ENCODE assay signal across 8 cellular contexts in genomic region chr17:81222906-81223757, GRCh38. TPM values are rescaled to one million over a fixed set of nuclear protein-coding genes. Genes with fewer than 3 reads are reported as not detected.
DNase-seq lines count a peak whose midpoint lies in the region; ATAC-seq, FAIRE-seq and TF ChIP-seq lines count a peak whose summit lies in the region.

CEP131 (minus strand) TSS chr17:81222965; CDS start chr17:81220056, 2,909 bp downstream.

- no peak for FAIRE-seq in keratinocyte (lab: Jason Lieb, UNC)

- H3K79me2 ChIP-seq in keratinocyte (ENCODE audit: control insufficient read depth, insufficient read depth, low read length): no peaks in the 10 kb centered on the region

- no peak for TF ChIP-seq CTCF in keratinocyte (optimal IDR thresholded peaks at IDR 0.05 in 1 of 3, IDR thresholded peaks at IDR 0.05 in 1 of 3, conservative IDR thresholded peaks at IDR 0.05 in 1 of 3; ENCODE audit: extremely low read depth in 1 of 3, insufficient read depth in 2 of 3, low read length in 3 of 3)

- ATAC-seq in HG03432 (IDR thresholded peaks at IDR 0.05; ENCODE audit: unreplicated experiment): peak; percentile 92

- no peaks in the 10 kb centered on the region for H3K9me1 ChIP-seq in keratinocyte (ENCODE audit: control insufficient read depth, extremely low read depth, insufficient read depth, low read length)

- dilution Hi-C loops in keratinocyte (cut with MboI; ENCODE audit: extremely low pct_ligation_motif_present, low sequenced_read_pairs): no loop called here

- peaks cover 17% of the 10 kb centered on the region for H3K4me1 ChIP-seq in keratinocyte (ENCODE audit: control insufficient read depth, extremely low read depth, insufficient read depth, low read length)

- H3K27me3 ChIP-seq in keratinocyte (ENCODE audit: control insufficient read depth, extremely low read depth, insufficient read depth, low read length): no peaks in the 10 kb centered on the region

- no peaks in the 10 kb centered on the region for H3K9me3 ChIP-seq in keratinocyte (ENCODE audit: control insufficient read depth, low read depth, low read length)

- peak within 1 kb of the TSS; percentile 84 for H2AFZ ChIP-seq in keratinocyte (ENCODE audit: control insufficient read depth, low read length)

- H3K27ac ChIP-seq in keratinocyte (ENCODE audit: control insufficient read depth, insufficient read depth, low read length): no peak within 1 kb of the TSS

- H3K4me3 ChIP-seq in keratinocyte (ENCODE audit: control insufficient read depth in 2 of 3, extremely low read depth in 1 of 3, insufficient read depth in 2 of 3, low read depth in 1 of 3, low read length in 3 of 3): peak within 1 kb of the TSS; percentile 51 to 79 (median 67)

- no peaks in the 10 kb centered on the region for H3K36me3 ChIP-seq in keratinocyte (ENCODE audit: control insufficient read depth in 2 of 2, extremely low read depth in 1 of 2, insufficient read depth in 2 of 2, low read length in 2 of 2)

- DNase-seq in AG20443 (ENCODE audit: low spot score) (peak; percentile 100), NCI-H460 (ENCODE audit: extremely low read depth, low read depth) (peak; percentile 99), cerebellar nuclear complex (lab: John Stamatoyannopoulos, UW) (peak; percentile 56 to 88), keratinocyte (ENCODE audit: low read depth, low spot score) (peak; percentile 92)
- peak; percentile 100 for DNase-seq in activated CD4-positive, CD25-positive, alpha-beta regulatory T cell treated with anti-CD3 and anti-CD28 coated beads, Interleukin-2, amount 50 U/mL, for 72 hours
- DNase-seq in stimulated activated CD4-positive, alpha-beta T cell treated with anti-CD3 and anti-CD28 coated beads, Interleukin-12 subunit alpha, Interleukin-12 subunit beta, amount 100 ng/mL, for 48 hours (ENCODE audit: low read depth in 2 of 3, low spot score in 1 of 3): peak; percentile 99 to 100 (median 99)

- peak within 1 kb of the TSS; percentile 56 for H3K9ac ChIP-seq in keratinocyte (ENCODE audit: control insufficient read depth, extremely low read depth, insufficient read depth, low read length)

- H3K4me2 ChIP-seq in keratinocyte (ENCODE audit: control insufficient read depth, extremely low read depth, insufficient read depth, low read depth, low read length): peak within 1 kb of the TSS; percentile 87

- peak; percentile 60 for TF ChIP-seq POLR2A in GM19099 (IDR thresholded peaks at IDR 0.05; ENCODE audit: extremely low read depth, insufficient read length, low read depth)

- H4K20me1 ChIP-seq in keratinocyte (ENCODE audit: control insufficient read depth, extremely low read depth, insufficient read depth, low read length): no peaks in the 10 kb centered on the region

RNA-seq across cellular contexts. Expression of gene CEP131, which starts in this region (rescaled TPM):
- total RNA-seq in NCI-H460 (2014; rRNA removed; shearing (Covaris generic)): 5.2 TPM in 2 replicates
- polyA plus RNA-seq in NCI-H460 (2014; cell fraction: nucleus; rRNA removed): 24.9 and 28.1 TPM in 2 replicates
- 2.6 to 3.0 TPM (median 2.7 TPM) in 3 replicates for polyA plus RNA-seq in keratinocyte
- polyA plus RNA-seq in keratinocyte (2011; ENCODE audit: low read depth): 4.5 TPM
- 0.57 and 3.6 TPM in 2 replicates for polyA plus RNA-seq in keratinocyte (2011; cell fraction: cytosol; rRNA removed)
- 6.7 and 9.0 TPM in 2 replicates for polyA plus RNA-seq in keratinocyte (2011; cell fraction: nucleus; rRNA removed)
- 2.2 and 5.1 TPM in 2 replicates for polyA plus RNA-seq in keratinocyte (2012; ENCODE audit: low replicate concordance)
- 1.3 to 7.9 TPM (median 1.5 TPM) in 3 replicates for polyA minus RNA-seq in keratinocyte
- polyA minus RNA-seq in keratinocyte (2011; cell fraction: cytosol; rRNA and poly(A)+ RNA removed): 3.3 TPM
- 2.5 and 4.3 TPM in 2 replicates for polyA minus RNA-seq in keratinocyte (2011; cell fraction: nucleus; rRNA and poly(A)+ RNA removed)
